ENCODE assay signal across 13 cellular contexts in the genomic region with DNA sequence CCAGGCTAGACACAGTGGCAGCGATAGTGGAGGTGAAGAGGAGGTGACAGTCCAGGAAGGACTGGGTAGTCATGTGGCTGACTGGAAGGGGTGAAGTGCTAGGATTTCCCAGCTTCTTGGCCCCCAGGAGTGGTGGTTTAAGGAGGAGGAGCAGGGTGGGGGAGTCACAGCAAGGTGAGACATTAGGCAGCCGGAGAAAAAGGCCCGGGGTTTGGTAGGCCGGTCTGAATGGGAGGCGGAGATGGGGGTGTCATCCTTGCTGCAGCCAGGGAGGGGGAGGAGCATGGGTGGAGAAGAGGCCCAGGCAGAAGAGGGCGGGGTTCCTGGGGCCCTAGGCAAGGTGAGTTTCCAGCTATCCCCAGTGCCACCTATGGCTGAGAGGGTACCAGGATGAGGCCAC. TPM values are rescaled to one million over a fixed set of nuclear protein-coding genes. Genes with fewer than 3 reads are reported as not detected.
DNase-seq lines count a peak whose midpoint lies in the region; ATAC-seq and TF ChIP-seq lines count a peak whose summit lies in the region.
"Had no signal": no experiment of that assay in that cellular context is flagged by ENCODE, and none has a peak within 500 bp of the region (broad histone marks: within the 10 kb centered on the region; RNA-seq: fewer than 3 reads in every experiment).

No MANE protein-coding gene starts in this region.

- no peaks in the 10 kb centered on the region for H4K20me1 ChIP-seq in GM23338 (replicated peaks; ENCODE audit: insufficient read depth)

- no peaks in the 10 kb centered on the region for H3K9me3 Mint-ChIP-seq in CD4-positive, alpha-beta T cell
- H3K9me3 Mint-ChIP-seq in GM23338, result no peaks in the 10 kb centered on the region
- H3K9me3 Mint-ChIP-seq in activated CD8-positive, alpha-beta memory T cell treated with anti-CD3 and anti-CD28 coated beads, Interleukin-2, amount 10 ng/mL, durations not matched to agents 7 days and 5 days (ENCODE audit: low read depth), result no peaks in the 10 kb centered on the region

- H3K4me2 ChIP-seq in GM23338, result peak overlapping the region; percentile 94

- no peak overlapping the region for H2AFZ ChIP-seq in GM23338

- no peaks in the 10 kb centered on the region for H3K9me3 ChIP-seq in CD4-positive, alpha-beta T cell (ENCODE audit: control insufficient read depth, low read length)

- no peak for TF ChIP-seq CTCF in CD4-positive, alpha-beta T cell (IDR thresholded peaks at IDR 0.05)
- no peak for TF ChIP-seq CTCF in GM23338 (conservative IDR thresholded peaks at IDR 0.05; ENCODE audit: low read depth in 2 of 2)

- peak overlapping the region; percentile 34 for H3K4me3 Mint-ChIP-seq in CD4-positive, alpha-beta T cell
- peak overlapping the region; percentile 64; the same call in 1 of the 3 replicates for H3K4me3 Mint-ChIP-seq in GM23338
- no peak overlapping the region for H3K4me3 Mint-ChIP-seq in activated CD8-positive, alpha-beta memory T cell treated with anti-CD3 and anti-CD28 coated beads, Interleukin-2, amount 10 ng/mL, durations not matched to agents 7 days and 5 days

- peak overlapping the region; percentile 87 for H3K4me3 ChIP-seq in GM23338

- H3K27ac ChIP-seq in CD4-positive, alpha-beta T cell (ENCODE audit: low read depth, low read length), result peak overlapping the region; percentile 48
- H3K27ac ChIP-seq in GM23338 (ENCODE audit: low read depth), result no peak overlapping the region
- H3K27ac ChIP-seq: VCaP had no signal

- peak overlapping the region; percentile 82 for H3K27ac Mint-ChIP-seq in CD4-positive, alpha-beta T cell
- H3K27ac Mint-ChIP-seq in GM23338, result 0 out of 2 replicates have a peak overlapping the region, but pooled peaks have one; percentile 15
- no peak overlapping the region for H3K27ac Mint-ChIP-seq in activated CD8-positive, alpha-beta memory T cell treated with anti-CD3 and anti-CD28 coated beads, Interleukin-2, amount 10 ng/mL, durations not matched to agents 7 days and 5 days

- H3K9me2 ChIP-seq in GM23338 (ENCODE audit: insufficient read depth), result no peaks in the 10 kb centered on the region

- intact Hi-C loops in CD4-positive, alpha-beta T cell (cut with DNase I, micrococcal nuclease), result no loop called here

- no peaks in the 10 kb centered on the region for H3K27me3 Mint-ChIP-seq in CD4-positive, alpha-beta T cell
- peaks cover 27% of the 10 kb centered on the region for H3K27me3 Mint-ChIP-seq in GM23338 (ENCODE audit: insufficient read depth, low read depth, poor library complexity)
- H3K27me3 Mint-ChIP-seq in activated CD8-positive, alpha-beta memory T cell treated with anti-CD3 and anti-CD28 coated beads, Interleukin-2, amount 10 ng/mL, durations not matched to agents 7 days and 5 days, result no peaks in the 10 kb centered on the region

- CTCF ChIA-PET in CD4-positive, alpha-beta T cell (lab: Charles Lee), result interaction anchor here (2.3 kb wide), 1 partner anchor 18 kb away, joined by 6 read pairs; no protein-coding TSS in a partner anchor
- CTCF ChIA-PET in activated CD8-positive, alpha-beta memory T cell treated with anti-CD3 and anti-CD28 coated beads, Interleukin-2, amount 10 ng/mL, durations not matched to agents 7 days and 5 days (lab: Charles Lee), result interaction anchor here (1.2 to 8.2 kb wide), 2 partner anchors 9 to 27 kb away, joined by 4 to 35 read pairs; no protein-coding TSS in a partner anchor

- H3K79me2 ChIP-seq in GM23338 (replicated peaks; ENCODE audit: insufficient read depth), result no peaks in the 10 kb centered on the region; the same call in 1 of the 2 replicates

- H3K27me3 ChIP-seq in CD4-positive, alpha-beta T cell (ENCODE audit: control insufficient read depth, insufficient read depth, low read length), result no peaks in the 10 kb centered on the region
- no peaks in the 10 kb centered on the region for H3K27me3 ChIP-seq in GM23338 (ENCODE audit: insufficient read depth)

- POLR2A ChIA-PET in CD4-positive, alpha-beta T cell (lab: Charles Lee), result interaction anchor here (0.6 to 1.4 kb wide), 2 partner anchors 9 to 140 kb away, joined by 3 to 9 read pairs; no protein-coding TSS in a partner anchor

- peaks cover 44% of the 10 kb centered on the region for H3K4me1 Mint-ChIP-seq in CD4-positive, alpha-beta T cell (ENCODE audit: low read depth)
- H3K4me1 Mint-ChIP-seq in GM23338, result peaks cover 33% of the 10 kb centered on the region
- H3K4me1 Mint-ChIP-seq in activated CD8-positive, alpha-beta memory T cell treated with anti-CD3 and anti-CD28 coated beads, Interleukin-2, amount 10 ng/mL, durations not matched to agents 7 days and 5 days, result peaks cover 35% of the 10 kb centered on the region

- peaks cover 14% of the 10 kb centered on the region; the same call in 1 of the 2 replicates for H3F3A ChIP-seq in GM23338 (replicated peaks; ENCODE audit: low read depth)

- DNase-seq in CD4-positive, alpha-beta T cell, result peak in 1 of 10 experiments; percentile 31
- DNase-seq in GM23338 (ENCODE audit: low spot score), result peak; percentile 73
- DNase-seq in activated CD4-positive, alpha-beta T cell treated with anti-CD3 and anti-CD28 coated beads, Interleukin-2, amount 50 U/mL, for 48 hours, result peak; percentile 33 to 48
- DNase-seq in glomerular visceral epithelial cell (ENCODE audit: extremely low spot score), result peak; percentile 48
- no peak for DNase-seq in NCI-H2029 treated with DMSO at 0.1 percent for 48 hours (lab: John Stamatoyannopoulos, UW)
- no peak for DNase-seq in activated CD8-positive, alpha-beta memory T cell treated with anti-CD3 and anti-CD28 coated beads, Interleukin-2, amount 10 ng/mL, durations not matched to agents 7 days and 5 days
- DNase-seq in left lobe of liver (ENCODE audit: low spot score), result no peak
- no peak for DNase-seq in NCI-H345 (lab: John Stamatoyannopoulos, UW)
- DNase-seq: effector CD8-positive, alpha-beta T cell; NCI-H1436 had no signal

- peaks cover 33% of the 10 kb centered on the region for H3K4me1 ChIP-seq in GM23338 (ENCODE audit: insufficient read depth)

- H3K36me3 ChIP-seq in GM23338 (ENCODE audit: insufficient read depth), result no peaks in the 10 kb centered on the region

- peaks cover 66% of the 10 kb centered on the region for H3K36me3 Mint-ChIP-seq in CD4-positive, alpha-beta T cell (ENCODE audit: low read depth)
- no peaks in the 10 kb centered on the region; the same call in 2 of the 3 replicates for H3K36me3 Mint-ChIP-seq in GM23338 (ENCODE audit: low read depth)
- peaks cover 32% of the 10 kb centered on the region for H3K36me3 Mint-ChIP-seq in activated CD8-positive, alpha-beta memory T cell treated with anti-CD3 and anti-CD28 coated beads, Interleukin-2, amount 10 ng/mL, durations not matched to agents 7 days and 5 days

- no peak for ATAC-seq in CD4-positive, alpha-beta T cell (ENCODE audit: poor library complexity)
- ATAC-seq in GM23338, result peak; percentile 22
- ATAC-seq in activated CD8-positive, alpha-beta memory T cell treated with anti-CD3 and anti-CD28 coated beads, Interleukin-2, amount 10 ng/mL, durations not matched to agents 7 days and 5 days, result no peak
- ATAC-seq in left lobe of liver, result no peak

RNA-seq across cellular contexts. Expression of gene SIPA1, which starts 6.1 kb away (rescaled TPM):
- 100 to 1,000 TPM; 272 to 298 TPM for total RNA-seq in CD4-positive, alpha-beta T cell
- 54.6 and 56.7 TPM in 2 replicates for total RNA-seq in GM23338 (2014; rRNA removed; shearing (Covaris generic))
- polyA plus RNA-seq in GM23338 (2016; fragmentation: Nextera tagmentation; extraction: Ambion mirVana), result 50.1 and 75.5 TPM in 2 replicates
- 100 to 1,000 TPM; 188 to 267 TPM for total RNA-seq in activated CD8-positive, alpha-beta memory T cell treated with anti-CD3 and anti-CD28 coated beads, Interleukin-2, amount 10 ng/mL, durations not matched to agents 7 days and 5 days
- total RNA-seq in left lobe of liver, result 29.5 TPM

RNA-seq across cellular contexts. Expression of gene RELA, which starts 18.7 kb away (rescaled TPM):
- 100 to 1,000 TPM; 379 to 382 TPM for total RNA-seq in CD4-positive, alpha-beta T cell
- 17.0 and 22.8 TPM in 2 replicates for total RNA-seq in GM23338 (2014; rRNA removed; shearing (Covaris generic))
- polyA plus RNA-seq in GM23338 (2016; fragmentation: Nextera tagmentation; extraction: Ambion mirVana), result 12.9 and 18.5 TPM in 2 replicates
- 10 to 100 TPM; 81.3 to 82.0 TPM for total RNA-seq in activated CD8-positive, alpha-beta memory T cell treated with anti-CD3 and anti-CD28 coated beads, Interleukin-2, amount 10 ng/mL, durations not matched to agents 7 days and 5 days
- total RNA-seq in left lobe of liver, result 34.3 TPM

RNA-seq across cellular contexts. Expression of gene PCNX3, which starts 28.4 kb away (rescaled TPM):
- total RNA-seq in CD4-positive, alpha-beta T cell, result 10 to 100 TPM; 37.3 to 40.5 TPM
- 41.2 and 52.2 TPM in 2 replicates for total RNA-seq in GM23338 (2014; rRNA removed; shearing (Covaris generic))
- polyA plus RNA-seq in GM23338 (2016; fragmentation: Nextera tagmentation; extraction: Ambion mirVana), result 7.3 and 8.7 TPM in 2 replicates
- 10 to 100 TPM; 54.9 to 57.1 TPM for total RNA-seq in activated CD8-positive, alpha-beta memory T cell treated with anti-CD3 and anti-CD28 coated beads, Interleukin-2, amount 10 ng/mL, durations not matched to agents 7 days and 5 days
- 16.8 TPM for total RNA-seq in left lobe of liver

RNA-seq across cellular contexts. Expression of gene MAP3K11, which starts 29.9 kb away (rescaled TPM):
- 10 to 100 TPM; 45.2 to 45.8 TPM for total RNA-seq in CD4-positive, alpha-beta T cell
- 32.8 and 38.6 TPM in 2 replicates for total RNA-seq in GM23338 (2014; rRNA removed; shearing (Covaris generic))
- polyA plus RNA-seq in GM23338 (2016; fragmentation: Nextera tagmentation; extraction: Ambion mirVana), result 19.8 and 20.8 TPM in 2 replicates
- total RNA-seq in activated CD8-positive, alpha-beta memory T cell treated with anti-CD3 and anti-CD28 coated beads, Interleukin-2, amount 10 ng/mL, durations not matched to agents 7 days and 5 days, result 10 to 100 TPM; 71.0 to 73.3 TPM
- 85.4 TPM for total RNA-seq in left lobe of liver

RNA-seq across cellular contexts. Expression of gene KCNK7, which starts 48.4 kb away (rescaled TPM):
- total RNA-seq in CD4-positive, alpha-beta T cell, result 1 to 10 TPM; 4.9 to 5.0 TPM
- total RNA-seq in GM23338 (2014; rRNA removed; shearing (Covaris generic)), result not detected in 2 replicates
- 0.24 and 0.60 TPM in 2 replicates for polyA plus RNA-seq in GM23338 (2016; fragmentation: Nextera tagmentation; extraction: Ambion mirVana)
- 1 to 10 TPM in 1 of 2 experiments, under 1 TPM in 1; 0.80 to 1.1 TPM for total RNA-seq in activated CD8-positive, alpha-beta memory T cell treated with anti-CD3 and anti-CD28 coated beads, Interleukin-2, amount 10 ng/mL, durations not matched to agents 7 days and 5 days
- not detected for total RNA-seq in left lobe of liver
- total RNA-seq: HT1080, skeletal muscle tissue had no signal

Comparison
In these comparisons a context has a peak if more than half of its experiments do, and no peak if none do; other contexts are left out.
1. DNase-seq: peak in GM23338 (single experiment), activated CD4-positive, alpha-beta T cell treated with anti-CD3 and anti-CD28 coated beads, Interleukin-2, amount 50 U/mL, for 48 hours (2 of 2) and glomerular visceral epithelial cell (single experiment); none in NCI-H2029 treated with DMSO at 0.1 percent for 48 hours (single experiment), activated CD8-positive, alpha-beta memory T cell treated with anti-CD3 and anti-CD28 coated beads, Interleukin-2, amount 10 ng/mL, durations not matched to agents 7 days and 5 days (single experiment), left lobe of liver (single experiment) and NCI-H345 (single experiment).
2. RNA of gene RELA, which starts 18.7 kb away (total RNA-seq): 379 to 382 TPM in CD4-positive, alpha-beta T cell; 81.3 to 82.0 TPM in activated CD8-positive, alpha-beta memory T cell treated with anti-CD3 and anti-CD28 coated beads, Interleukin-2, amount 10 ng/mL, durations not matched to agents 7 days and 5 days, 34.3 TPM in left lobe of liver (single experiment) and 17.0 to 22.8 TPM in GM23338; every median in the first group is over 4 times any median in the second.